14 cellular contexts compared by ENCODE assay signal in genomic region chr3:125043599-125044151, GRCh38. TPM values are rescaled to one million over a fixed set of nuclear protein-coding genes. Genes with fewer than 3 reads are reported as not detected.
A peak's percentile ranks its signal among the peaks of the same experiment; 100 is the strongest.
DNase-seq lines count a peak whose midpoint lies in the region; ATAC-seq and TF ChIP-seq lines count a peak whose summit lies in the region.
"Had no signal": no experiment of that assay in that cellular context is flagged by ENCODE, and none has a peak within 500 bp of the region (broad histone marks: within the 10 kb centered on the region; RNA-seq: fewer than 3 reads in every experiment).

No MANE protein-coding gene starts in this region.

- H3K4me3 ChIP-seq in fibroblast of mammary gland (ENCODE audit: control insufficient read depth, low read depth, low read length) (no peak overlapping the region), muscle layer of colon (ENCODE audit: low read depth in 1 of 2, low read length in 2 of 2) (no peak overlapping the region), PC-3 (ENCODE audit: low read length) (no peak overlapping the region)

- peaks cover 10% of the 10 kb centered on the region for H3K36me3 ChIP-seq in muscle layer of colon (ENCODE audit: insufficient read depth, low read length)
- no peaks in the 10 kb centered on the region for H3K36me3 ChIP-seq in PC-3 (ENCODE audit: low read depth, low read length)

- no TSS peak for BruUV-seq in PC-3 (replicated peaks; lab: Mats Ljungman, UMichigan)

- intact Hi-C loops in PC-3 (cut with micrococcal nuclease), result no loop called here

- peak overlapping the region; percentile 68 for H3K27ac ChIP-seq in muscle layer of colon (ENCODE audit: low read depth, low read length)
- peak overlapping the region; percentile 41 for H3K27ac ChIP-seq in temporal lobe (ENCODE audit: low read depth, low read length)
- H3K27ac ChIP-seq in PC-3 (ENCODE audit: low read length), result no peak overlapping the region

- DNase-seq in SK-N-DZ (ENCODE audit: low spot score) (peak; percentile 53), fibroblast of mammary gland (ENCODE audit: low read depth) (peak; percentile 31), NCI-H226 (no peak), PC-3 (no peak), NK-92 (lab: John Stamatoyannopoulos, UW; ENCODE audit: unreplicated experiment) (no peak)
- no peak for DNase-seq in stimulated activated naive CD8-positive, alpha-beta T cell treated with anti-CD3 and anti-CD28 coated beads, Interleukin-15, Interleukin-2, amounts not matched to agents 100 U/mL and 50 U/mL, for 24 hours
- DNase-seq: activated B cell treated with CpG ODN at 0.5 μM for 24 hours; activated T-cell treated with anti-CD3 and anti-CD28 coated beads, Interleukin-2, amount 50 U/mL, for 48 hours; foreskin melanocyte; HCEC 1CT; NCI-H446; stimulated activated CD4-positive, alpha-beta T cell treated with anti-CD3 and anti-CD28 coated beads, Interleukin-2, amount 100 ng/mL, for 24 hours had no signal

- no peaks in the 10 kb centered on the region for H3K9me2 ChIP-seq in PC-3 (replicated peaks; ENCODE audit: low read length)

- no peak overlapping the region for H3K9ac ChIP-seq in muscle layer of colon (ENCODE audit: low read length)
- no peak overlapping the region for H3K9ac ChIP-seq in PC-3 (ENCODE audit: low read length)

- H3K9me3 ChIP-seq in muscle layer of colon (ENCODE audit: low read length) (no peaks in the 10 kb centered on the region), PC-3 (ENCODE audit: low read length) (no peaks in the 10 kb centered on the region)

- H2AFZ ChIP-seq in PC-3 (ENCODE audit: low read length), result no peak overlapping the region

- H3F3A ChIP-seq in PC-3 (ENCODE audit: low read length, unreplicated experiment), result no peaks in the 10 kb centered on the region

- no peak overlapping the region for H3K4me2 ChIP-seq in PC-3 (ENCODE audit: low read length)

- no peak for ATAC-seq in PC-3
- ATAC-seq in stimulated activated naive CD8-positive, alpha-beta T cell treated with anti-CD3 and anti-CD28 coated beads, Interleukin-15, Interleukin-2, amounts not matched to agents 100 U/mL and 50 U/mL, for 24 hours, result no peak

- H3K79me2 ChIP-seq in PC-3 (ENCODE audit: low read length), result no peaks in the 10 kb centered on the region

- CTCF ChIA-PET in PC-3 (lab: Charles Lee), result no interaction called here

- TF ChIP-seq CTCF in fibroblast of mammary gland (conservative IDR thresholded peaks at IDR 0.05; ENCODE audit: control insufficient read depth, insufficient read depth, low read depth, low read length), result no peak
- no peak for TF ChIP-seq CTCF in PC-3 (conservative IDR thresholded peaks at IDR 0.05; ENCODE audit: low read depth, low read length)

- no peaks in the 10 kb centered on the region for H4K20me1 ChIP-seq in PC-3 (ENCODE audit: low read length)

- H3K4me1 ChIP-seq in muscle layer of colon (ENCODE audit: insufficient read depth, low read length) (peaks cover 82% of the 10 kb centered on the region), PC-3 (ENCODE audit: insufficient read depth, low read length) (no peaks in the 10 kb centered on the region)

- H3K27me3 ChIP-seq in muscle layer of colon (ENCODE audit: control insufficient read depth in 1 of 2, insufficient read depth in 2 of 2, low read length in 2 of 2), result no peaks in the 10 kb centered on the region
- H3K27me3 ChIP-seq in PC-3 (ENCODE audit: low read length), result no peaks in the 10 kb centered on the region

- POLR2A ChIA-PET in PC-3 (lab: Charles Lee; ENCODE audit: unreplicated experiment), result no interaction called here

RNA-seq across cellular contexts. Expression of gene HEG1, which starts 12.1 kb away (rescaled TPM):
- 2.4 and 8.2 TPM in 2 replicates for polyA plus RNA-seq in SK-N-DZ (2014; cell fraction: cytosol; rRNA removed)
- 1.9 and 3.7 TPM in 2 replicates for polyA plus RNA-seq in SK-N-DZ (2014; cell fraction: nucleus; rRNA removed)
- total RNA-seq in temporal lobe, result 15.0 TPM
- 1.2 and 3.2 TPM in 2 replicates for total RNA-seq in PC-3 (2014; rRNA removed)

Comparison
In these comparisons a context has a peak if more than half of its experiments do, and no peak if none do; other contexts are left out.
1. DNase-seq: peak in SK-N-DZ (single experiment) and fibroblast of mammary gland (single experiment); none in NCI-H226 (single experiment), PC-3 (single experiment), NK-92 (single experiment) and stimulated activated naive CD8-positive, alpha-beta T cell treated with anti-CD3 and anti-CD28 coated beads, Interleukin-15, Interleukin-2, amounts not matched to agents 100 U/mL and 50 U/mL, for 24 hours (single experiment).